Comparison of ENCODE assay signal across 8 cellular contexts in genomic region chr1:206471415-206471801, GRCh38. TPM values are rescaled to one million over a fixed set of nuclear protein-coding genes. Genes with fewer than 3 reads are reported as not detected.
DNase-seq lines count a peak whose midpoint lies in the region; ATAC-seq and TF ChIP-seq lines count a peak whose summit lies in the region.

No MANE protein-coding gene starts in this region.

- no peak for TF ChIP-seq CTCF in CD14-positive monocyte (IDR thresholded peaks at IDR 0.05)
- no peak for TF ChIP-seq CTCF in HFFc6 (IDR thresholded peaks at IDR 0.05)

- H3K27me3 Mint-ChIP-seq in CD14-positive monocyte (ENCODE audit: low read depth in 3 of 3) (peaks cover 0 to 5% (median 0%) of the 10 kb centered on the region in 3 donors), HFFc6 (ENCODE audit: insufficient read depth) (peaks cover 10% of the 10 kb centered on the region)

- no peak for DNase-seq in CD14-positive monocyte (ENCODE audit: low spot score)
- DNase-seq in HFFc6 = no peak
- no peak for DNase-seq in activated naive CD4-positive, alpha-beta T cell treated with anti-CD3 and anti-CD28 coated beads, Interleukin-2, amount 50 U/mL, for 72 hours (ENCODE audit: low spot score in 2 of 2)
- DNase-seq in substantia nigra (lab: John Stamatoyannopoulos, UW) = no peak
- DNase-seq in NCI-H1417 treated with DMSO at 0.1 percent for 48 hours (lab: John Stamatoyannopoulos, UW) = no peak
- DNase-seq in superior temporal gyrus (ENCODE audit: extremely low spot score) = no peak
- DNase-seq in NCI-H69 (lab: John Stamatoyannopoulos, UW) = no peak

- ATAC-seq in activated naive CD4-positive, alpha-beta T cell treated with anti-CD3 and anti-CD28 coated beads, Interleukin-2, amount 50 U/mL, for 72 hours = peak in 1 of 2 donors; percentile 46

- H3K4me3 Mint-ChIP-seq in CD14-positive monocyte (peak overlapping the region; percentile 83 to 92), HFFc6 (peak overlapping the region; percentile 86)

- WGBS in mesodermal cell (ENCODE audit: insufficient coverage in 2 of 2), 2 experiments = 29 to 41% methylated on average over 6 of the region's 7 CpGs

- no peaks in the 10 kb centered on the region for H3K9me3 ChIP-seq in mesodermal cell (ENCODE audit: control insufficient read depth, low read length)

- H3K4me3 ChIP-seq in mesodermal cell (ENCODE audit: extremely low read depth, insufficient read depth, low read length, poor library complexity, severe bottlenecking) = peak overlapping the region; percentile 62

- H3K4me1 ChIP-seq in mesodermal cell (ENCODE audit: control insufficient read depth, insufficient read depth, low read length, poor library complexity, severe bottlenecking) = peaks cover 42% of the 10 kb centered on the region

- H3K27ac Mint-ChIP-seq in CD14-positive monocyte (peak overlapping the region; percentile 99 to 100 (median 100)), HFFc6 (peak overlapping the region; percentile 86)
- H3K27ac Mint-ChIP-seq in activated naive CD4-positive, alpha-beta T cell treated with anti-CD3 and anti-CD28 coated beads, Interleukin-2, amount 50 U/mL, for 72 hours = peak overlapping the region; percentile 88 to 91

- peak overlapping the region; percentile 73 for H3K27ac ChIP-seq in mesodermal cell (ENCODE audit: low read depth, low read length, severe bottlenecking)
- H3K27ac ChIP-seq in substantia nigra (ENCODE audit: low read depth, low read length, poor library complexity, severe bottlenecking) = no peak overlapping the region

- H3K36me3 ChIP-seq in mesodermal cell (ENCODE audit: control insufficient read depth, insufficient read depth, low read length) = peaks cover 23% of the 10 kb centered on the region

- H3K36me3 Mint-ChIP-seq in CD14-positive monocyte (peaks cover 33 to 41% of the 10 kb centered on the region in 2 donors), HFFc6 (ENCODE audit: low read depth) (peaks cover 16% of the 10 kb centered on the region)
- peaks cover 0 to 48% of the 10 kb centered on the region in 2 donors for H3K36me3 Mint-ChIP-seq in activated naive CD4-positive, alpha-beta T cell treated with anti-CD3 and anti-CD28 coated beads, Interleukin-2, amount 50 U/mL, for 72 hours

- peaks cover 67% of the 10 kb centered on the region for H3K4me1 Mint-ChIP-seq in CD14-positive monocyte
- peaks cover 57% of the 10 kb centered on the region for H3K4me1 Mint-ChIP-seq in HFFc6 (ENCODE audit: low read depth)

- H3K9me3 Mint-ChIP-seq in CD14-positive monocyte = peaks cover 0 to 3% (median 0%) of the 10 kb centered on the region in 7 donors
- H3K9me3 Mint-ChIP-seq in HFFc6 = no peaks in the 10 kb centered on the region
- no peaks in the 10 kb centered on the region for H3K9me3 Mint-ChIP-seq in activated naive CD4-positive, alpha-beta T cell treated with anti-CD3 and anti-CD28 coated beads, Interleukin-2, amount 50 U/mL, for 72 hours

- intact Hi-C loops in CD14-positive monocyte (cut with micrococcal nuclease) = no loop called here

RNA-seq across cellular contexts. Expression of gene IKBKE, which starts 1.1 kb away (rescaled TPM):
- polyA plus RNA-seq in CD14-positive monocyte = 10 to 100 TPM; 35.6 to 40.7 TPM
- total RNA-seq in HFFc6 (2021; fragmentation: NEBNext Ultra II Directional; extraction: Animal tissue kit (Norgen Biotek cat#: 25700)) = 10 to 100 TPM; 15.1 to 19.6 (median 17.1) TPM
- 10 to 100 TPM in 1 of 2 donors, 1 to 10 TPM in 1; 4.5 to 40.7 TPM for total RNA-seq in activated naive CD4-positive, alpha-beta T cell treated with anti-CD3 and anti-CD28 coated beads, Interleukin-2, amount 50 U/mL, for 72 hours
- 8.9 TPM for polyA plus RNA-seq in mesodermal cell (2013, experiment 1 of 2)
- polyA plus RNA-seq in mesodermal cell (2013, experiment 2 of 2) = 7.4 TPM

RNA-seq across cellular contexts. Expression of gene RASSF5, which starts 35.9 kb away (rescaled TPM):
- 100 to 1,000 TPM in 1 of 2 donors, 10 to 100 TPM in 1; 81.6 to 127 TPM for polyA plus RNA-seq in CD14-positive monocyte
- 1 to 10 TPM in 2 of 6 experiments, under 1 TPM in 4; 0.52 to 1.1 (median 0.82) TPM for total RNA-seq in HFFc6 (2021; fragmentation: NEBNext Ultra II Directional; extraction: Animal tissue kit (Norgen Biotek cat#: 25700))
- 100 to 1,000 TPM; 212 to 239 TPM for total RNA-seq in activated naive CD4-positive, alpha-beta T cell treated with anti-CD3 and anti-CD28 coated beads, Interleukin-2, amount 50 U/mL, for 72 hours
- polyA plus RNA-seq in mesodermal cell (2013, experiment 1 of 2) = 1.7 TPM
- polyA plus RNA-seq in mesodermal cell (2013, experiment 2 of 2) = 1.7 TPM

Comparison
In these comparisons a context has a peak if more than half of its experiments do, and no peak if none do; other contexts are left out.
1. RNA of gene RASSF5, which starts 35.9 kb away (total RNA-seq): 212 to 239 TPM in activated naive CD4-positive, alpha-beta T cell treated with anti-CD3 and anti-CD28 coated beads, Interleukin-2, amount 50 U/mL, for 72 hours; 0.52 to 1.1 TPM in HFFc6; every median in the first group is over 100 times any median in the second.
2. Peak in every context shown above with its lines, with median percentiles within 50 percentile points of each other: H3K27ac Mint-ChIP-seq.